2 cellular contexts compared by ENCODE assay signal in genomic region chr3:42088803-42089520, GRCh38.
TF ChIP-seq lines count a peak whose summit lies in the region.

No MANE protein-coding gene starts in this region.

TF ChIP-seq in GM12878, 131 proteins besides CTCF, POLR2A, EP300 and RAD21:
- TF ChIP-seq ZBED1 (IDR thresholded peaks at IDR 0.05; ENCODE audit: borderline replicate concordance): 0 out of 2 replicates have a peak, but pooled peaks have one; percentile 23
- TF ChIP-seq RUNX3 (IDR thresholded peaks at IDR 0.05; ENCODE audit: low read length): peak; percentile 52
- peak; percentile 61; the same call in 1 of the 2 replicates for TF ChIP-seq FOXM1 (IDR thresholded peaks at IDR 0.05; ENCODE audit: low read depth, low read length)
- peak; percentile 74 for TF ChIP-seq BCL3 (IDR thresholded peaks at IDR 0.05; ENCODE audit: borderline replicate concordance, insufficient read depth, low read depth, low read length, poor library complexity, severe bottlenecking)
- 0 out of 2 replicates have a peak, but pooled peaks have one; percentile 7 for TF ChIP-seq TCF12 (IDR thresholded peaks at IDR 0.05; ENCODE audit: low read depth, low read length)
- TF ChIP-seq KAT2A (conservative IDR thresholded peaks at IDR 0.05; ENCODE audit: control insufficient read depth, low read depth, low read length): no peak
- 0 out of 2 replicates have a peak, but pooled peaks have one; percentile 9 for TF ChIP-seq JUNB (IDR thresholded peaks at IDR 0.05)
- TF ChIP-seq YY1 (IDR thresholded peaks at IDR 0.05; ENCODE audit: low read depth, low read length): no peak
- TF ChIP-seq TCF3 (IDR thresholded peaks at IDR 0.05; ENCODE audit: borderline replicate concordance, insufficient read depth, low read depth, low read length): peak; percentile 73; the same call in 1 of the 2 replicates

TF ChIP-seq in SK-N-SH, 30 proteins besides CTCF, POLR2A, EP300 and RAD21:
- TF ChIP-seq SIN3A (IDR thresholded peaks at IDR 0.05; ENCODE audit: borderline replicate concordance, low read depth, low read length): no peak
- TF ChIP-seq IRF3 (IDR thresholded peaks at IDR 0.05; ENCODE audit: low read depth, low read length): no peak
- TF ChIP-seq TCF12 (IDR thresholded peaks at IDR 0.05): no peak
- no peak for TF ChIP-seq JUND (IDR thresholded peaks at IDR 0.05)
- no peak for TF ChIP-seq ZBTB33 (IDR thresholded peaks at IDR 0.05; ENCODE audit: borderline replicate concordance, low read depth)
- no peak for TF ChIP-seq NRF1 (IDR thresholded peaks at IDR 0.05; ENCODE audit: low read depth, low read length)
- no peak for TF ChIP-seq RCOR1 (IDR thresholded peaks at IDR 0.05; ENCODE audit: low read length)
- no peak for TF ChIP-seq NFIC (IDR thresholded peaks at IDR 0.05; ENCODE audit: borderline replicate concordance)
- TF ChIP-seq REST (IDR thresholded peaks at IDR 0.05; ENCODE audit: low read depth, low read length): no peak
- no peak for TF ChIP-seq MEF2A (IDR thresholded peaks at IDR 0.05; ENCODE audit: borderline replicate concordance, low read depth)
- no peak for TF ChIP-seq PBX3 (IDR thresholded peaks at IDR 0.05)
- no peak for TF ChIP-seq FOSL2 (IDR thresholded peaks at IDR 0.05; ENCODE audit: borderline replicate concordance, low read depth)
- no peak for TF ChIP-seq USF1 (IDR thresholded peaks at IDR 0.05; ENCODE audit: borderline replicate concordance, low read depth)
- TF ChIP-seq YY1 (IDR thresholded peaks at IDR 0.05; ENCODE audit: low read depth): no peak
- TF ChIP-seq ELF1 (IDR thresholded peaks at IDR 0.05): no peak
- no peak for TF ChIP-seq CHD2 (IDR thresholded peaks at IDR 0.05; ENCODE audit: low read length, partially characterized antibody)
- TF ChIP-seq RXRA (IDR thresholded peaks at IDR 0.05; ENCODE audit: borderline replicate concordance, low read depth): no peak
- TF ChIP-seq GABPA (IDR thresholded peaks at IDR 0.05; ENCODE audit: low read depth): no peak
- no peak for TF ChIP-seq FOXM1 (IDR thresholded peaks at IDR 0.05; ENCODE audit: low read depth)
